23 cellular contexts compared by ENCODE assay signal in genomic region chr11:1639666-1640065, GRCh38. TPM values are rescaled to one million over a fixed set of nuclear protein-coding genes. Genes with fewer than 3 reads are reported as not detected.
"Had no signal": no experiment of that assay in that cellular context is flagged by ENCODE, and none has a peak within 500 bp of the region (broad histone marks: within the 10 kb centered on the region; RNA-seq: fewer than 3 reads in every experiment).

No MANE protein-coding gene starts in this region.

- ATAC-seq: natural killer cell treated with Interleukin-12 subunit alpha and Interleukin-12 subunit beta and Interleukin-15 and Interleukin-18, amount 100 ng/mL, for 72 hours had no signal

- H3K27me3 ChIP-seq: ovary, thyroid gland had no signal

- DNase-seq: effector memory CD4-positive, alpha-beta T cell; foreskin keratinocyte; midbrain; ovary; stimulated activated CD4-positive, alpha-beta T cell treated with anti-CD3 and anti-CD28 coated beads, Interleukin-1b, Interleukin-23, amount 100 ng/mL, for 48 hours had no signal

- H3K27ac ChIP-seq: foreskin keratinocyte, left lung, ovary, prostate gland, thyroid gland had no signal

- H3K4me3 ChIP-seq: left lung, ovary, prostate gland, thyroid gland had no signal

- H3K36me3 ChIP-seq: left lung, ovary, prostate gland, thyroid gland had no signal

- H3K9me3 Mint-ChIP-seq: activated naive CD4-positive, alpha-beta T cell treated with anti-CD3 and anti-CD28 coated beads, Interleukin-2, amount 50 U/mL, for 72 hours; brain; natural killer cell treated with Interleukin-12 subunit alpha and Interleukin-12 subunit beta and Interleukin-15 and Interleukin-18, amount 100 ng/mL, for 72 hours; stimulated activated naive CD8-positive, alpha-beta T cell treated with anti-CD3 and anti-CD28 coated beads, Interleukin-15, Interleukin-2, amounts not matched to agents 100 ng/mL and 50 ng/mL, for 24 hours; WTC11 had no signal

- H3K9me3 ChIP-seq: left lung, ovary, prostate gland, thyroid gland had no signal

- H3K4me1 ChIP-seq: foreskin keratinocyte, prostate gland, thyroid gland had no signal

- H3K27ac Mint-ChIP-seq: activated naive CD4-positive, alpha-beta T cell treated with anti-CD3 and anti-CD28 coated beads, Interleukin-2, amount 50 U/mL, for 72 hours; natural killer cell treated with Interleukin-12 subunit alpha and Interleukin-12 subunit beta and Interleukin-15 and Interleukin-18, amount 100 ng/mL, for 72 hours; stimulated activated naive CD8-positive, alpha-beta T cell treated with anti-CD3 and anti-CD28 coated beads, Interleukin-15, Interleukin-2, amounts not matched to agents 100 ng/mL and 50 ng/mL, for 24 hours; WTC11 had no signal

- H3K4me3 Mint-ChIP-seq: natural killer cell treated with Interleukin-12 subunit alpha and Interleukin-12 subunit beta and Interleukin-15 and Interleukin-18, amount 100 ng/mL, for 72 hours; stimulated activated naive CD8-positive, alpha-beta T cell treated with anti-CD3 and anti-CD28 coated beads, Interleukin-15, Interleukin-2, amounts not matched to agents 100 ng/mL and 50 ng/mL, for 24 hours; WTC11 had no signal

- H3K36me3 Mint-ChIP-seq: activated naive CD4-positive, alpha-beta T cell treated with anti-CD3 and anti-CD28 coated beads, Interleukin-2, amount 50 U/mL, for 72 hours; brain; natural killer cell treated with Interleukin-12 subunit alpha and Interleukin-12 subunit beta and Interleukin-15 and Interleukin-18, amount 100 ng/mL, for 72 hours; WTC11 had no signal

RNA-seq across cellular contexts. Expression of gene KRTAP5-5, which starts 10.1 kb away (rescaled TPM):
- total RNA-seq: activated naive CD4-positive, alpha-beta T cell treated with anti-CD3 and anti-CD28 coated beads, Interleukin-2, amount 50 U/mL, for 72 hours; aorta; cardiac septum; dermis microvascular lymphatic vessel endothelial cell; foreskin keratinocyte; glomerular endothelial cell; kidney epithelial cell; left lung; mammary epithelial cell; natural killer cell treated with Interleukin-12 subunit alpha and Interleukin-12 subunit beta and Interleukin-15 and Interleukin-18, amount 100 ng/mL, for 72 hours; ovary; prostate gland; skeletal muscle tissue; thyroid gland; ureter; WTC11 had no signal
- polyA plus RNA-seq: adipose tissue, aorta, esophagus, foreskin keratinocyte, mammary epithelial cell, ovary had no signal

RNA-seq across cellular contexts. Expression of gene KRTAP5-4, which starts 17.7 kb away (rescaled TPM):
- total RNA-seq: activated naive CD4-positive, alpha-beta T cell treated with anti-CD3 and anti-CD28 coated beads, Interleukin-2, amount 50 U/mL, for 72 hours; aorta; cardiac septum; dermis microvascular lymphatic vessel endothelial cell; foreskin keratinocyte; glomerular endothelial cell; kidney epithelial cell; left lung; mammary epithelial cell; natural killer cell treated with Interleukin-12 subunit alpha and Interleukin-12 subunit beta and Interleukin-15 and Interleukin-18, amount 100 ng/mL, for 72 hours; ovary; prostate gland; skeletal muscle tissue; thyroid gland; ureter; WTC11 had no signal
- polyA plus RNA-seq: adipose tissue, aorta, esophagus, foreskin keratinocyte, mammary epithelial cell, ovary had no signal

RNA-seq across cellular contexts. Expression of gene KRTAP5-3, which starts 31.4 kb away (rescaled TPM):
- total RNA-seq: activated naive CD4-positive, alpha-beta T cell treated with anti-CD3 and anti-CD28 coated beads, Interleukin-2, amount 50 U/mL, for 72 hours; aorta; cardiac septum; dermis microvascular lymphatic vessel endothelial cell; foreskin keratinocyte; glomerular endothelial cell; kidney epithelial cell; left lung; mammary epithelial cell; natural killer cell treated with Interleukin-12 subunit alpha and Interleukin-12 subunit beta and Interleukin-15 and Interleukin-18, amount 100 ng/mL, for 72 hours; ovary; prostate gland; skeletal muscle tissue; thyroid gland; ureter; WTC11 had no signal
- polyA plus RNA-seq: adipose tissue, aorta, esophagus, foreskin keratinocyte, mammary epithelial cell, ovary had no signal

RNA-seq across cellular contexts. Expression of gene KRTAP5-2, which starts 41.6 kb away (rescaled TPM):
- total RNA-seq: activated naive CD4-positive, alpha-beta T cell treated with anti-CD3 and anti-CD28 coated beads, Interleukin-2, amount 50 U/mL, for 72 hours; aorta; cardiac septum; dermis microvascular lymphatic vessel endothelial cell; foreskin keratinocyte; glomerular endothelial cell; kidney epithelial cell; left lung; mammary epithelial cell; natural killer cell treated with Interleukin-12 subunit alpha and Interleukin-12 subunit beta and Interleukin-15 and Interleukin-18, amount 100 ng/mL, for 72 hours; ovary; prostate gland; skeletal muscle tissue; thyroid gland; ureter; WTC11 had no signal
- polyA plus RNA-seq: aorta, esophagus, foreskin keratinocyte, mammary epithelial cell, ovary had no signal

RNA-seq across cellular contexts. Expression of gene KRTAP5-1, which starts 54.6 kb away (rescaled TPM):
- total RNA-seq: activated naive CD4-positive, alpha-beta T cell treated with anti-CD3 and anti-CD28 coated beads, Interleukin-2, amount 50 U/mL, for 72 hours; aorta; cardiac septum; dermis microvascular lymphatic vessel endothelial cell; foreskin keratinocyte; glomerular endothelial cell; kidney epithelial cell; left lung; mammary epithelial cell; natural killer cell treated with Interleukin-12 subunit alpha and Interleukin-12 subunit beta and Interleukin-15 and Interleukin-18, amount 100 ng/mL, for 72 hours; ovary; prostate gland; skeletal muscle tissue; thyroid gland; ureter; WTC11 had no signal
- polyA plus RNA-seq: adipose tissue, aorta, esophagus, foreskin keratinocyte, mammary epithelial cell, ovary had no signal
